26 cellular contexts compared by ENCODE assay signal in the genomic region with DNA sequence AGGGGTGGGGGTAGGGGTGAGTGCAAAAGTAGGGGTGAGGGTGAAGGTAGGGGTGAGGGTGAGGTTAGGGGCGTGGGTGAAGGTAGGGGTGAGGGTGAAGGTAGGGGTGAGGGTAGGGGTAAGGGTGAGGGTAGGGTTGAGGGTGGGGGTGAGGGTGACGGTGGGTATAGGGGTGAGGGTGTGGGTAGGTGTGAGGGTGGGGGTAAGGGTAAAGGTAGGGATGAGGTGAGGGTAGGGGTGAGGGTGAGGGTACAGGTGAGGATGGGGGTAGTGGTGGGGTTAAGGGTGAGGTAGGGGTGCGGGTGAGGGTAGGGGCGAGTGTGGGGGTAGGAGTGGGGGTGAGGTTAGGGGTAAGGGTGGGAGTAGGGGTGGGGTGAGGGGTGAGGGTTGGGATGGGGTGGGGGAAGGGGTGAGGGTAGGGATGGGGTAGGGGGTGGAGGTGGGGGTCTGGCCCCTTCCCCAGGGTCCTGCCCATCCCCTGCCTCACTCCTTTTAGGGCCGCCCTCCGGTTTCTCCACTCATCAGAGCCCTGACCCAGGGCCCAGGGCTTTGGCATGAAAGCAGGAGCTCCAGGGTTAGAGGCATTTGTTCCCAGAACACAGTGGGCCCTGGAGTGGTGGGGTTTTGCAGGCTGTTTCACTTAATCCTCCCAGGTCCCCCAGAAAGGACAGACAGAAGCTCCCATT. TPM values are rescaled to one million over a fixed set of nuclear protein-coding genes. Genes with fewer than 3 reads are reported as not detected.
"Had no signal": no experiment of that assay in that cellular context is flagged by ENCODE, and none has a peak within 500 bp of the region (broad histone marks: within the 10 kb centered on the region; RNA-seq: fewer than 3 reads in every experiment).

No MANE protein-coding gene starts in this region.

- H3K36me3 ChIP-seq: left lung, neural progenitor cell, ovary, suprapubic skin, transverse colon, vagina, WERI-Rb-1 had no signal

- H3K27ac Mint-ChIP-seq: activated naive CD8-positive, alpha-beta T cell treated with anti-CD3 and anti-CD28 coated beads for 36 hours; immature natural killer cell; neural progenitor cell; T-cell had no signal

- H3K4me2 ChIP-seq: neural progenitor cell had no signal

- H3K4me1 Mint-ChIP-seq: activated naive CD8-positive, alpha-beta T cell treated with anti-CD3 and anti-CD28 coated beads for 36 hours; immature natural killer cell; naive thymus-derived CD8-positive, alpha-beta T cell; T-cell had no signal

- H3K27me3 ChIP-seq: ovary, transverse colon, vagina had no signal

- H3K4me3 Mint-ChIP-seq: activated naive CD8-positive, alpha-beta T cell treated with anti-CD3 and anti-CD28 coated beads for 36 hours; immature natural killer cell; naive thymus-derived CD8-positive, alpha-beta T cell; neural progenitor cell; T-cell had no signal

- ATAC-seq: left lung; naive thymus-derived CD8-positive, alpha-beta T cell; psoas muscle; right cardiac atrium; T-cell had no signal

- H3K9me3 ChIP-seq: left lung, ovary, psoas muscle, stomach, suprapubic skin, transverse colon, vagina had no signal

- DNase-seq: activated CD4-positive, CD25-positive, alpha-beta regulatory T cell treated with anti-CD3 and anti-CD28 coated beads, Interleukin-2, amount 50 U/mL, for 72 hours; activated naive CD4-positive, alpha-beta T cell; activated naive CD8-positive, alpha-beta T cell treated with anti-CD3 and anti-CD28 coated beads for 36 hours; activated T-cell treated with anti-CD3 and anti-CD28 coated beads, Interleukin-2, amount 50 U/mL, for 1 hour; amygdala; cerebellar nuclear complex; cortex of kidney; foreskin fibroblast; immature natural killer cell; naive thymus-derived CD8-positive, alpha-beta T cell; psoas muscle; right cardiac atrium; stimulated activated CD4-positive, alpha-beta T cell treated with anti-CD3 and anti-CD28 coated beads, Interleukin-4, amount 100 ng/mL, for 24 hours; T-cell; transverse colon; WERI-Rb-1 had no signal

- H3K36me3 Mint-ChIP-seq: activated naive CD8-positive, alpha-beta T cell treated with anti-CD3 and anti-CD28 coated beads for 36 hours; immature natural killer cell; naive thymus-derived CD8-positive, alpha-beta T cell; T-cell had no signal

- H3K27ac ChIP-seq: left lung, neural progenitor cell, ovary, psoas muscle, stomach, suprapubic skin, transverse colon, vagina, WERI-Rb-1 had no signal

- H3K4me3 ChIP-seq: left lung, lung, neural progenitor cell, ovary, psoas muscle, stomach, suprapubic skin, transverse colon, vagina had no signal

- H3K9me3 Mint-ChIP-seq: activated naive CD8-positive, alpha-beta T cell treated with anti-CD3 and anti-CD28 coated beads for 36 hours; activated T-helper 2 cell treated with anti-CD3 and anti-CD28 coated beads, Interferon-gamma antibody, Interleukin-2, Interleukin-4, amounts not matched to agents 10 μg/mL and 5 μg/mL and 100 μg/mL, durations not matched to agents 14 hours and 24 hours and 36 hours; immature natural killer cell; naive thymus-derived CD8-positive, alpha-beta T cell; neural progenitor cell; T-cell had no signal

- H2AFZ ChIP-seq: neural progenitor cell had no signal

- FAIRE-seq: endometrium, TTC549 had no signal

- H3K4me1 ChIP-seq: left lung, psoas muscle, stomach, transverse colon, vagina had no signal

- H3K27me3 Mint-ChIP-seq: activated naive CD8-positive, alpha-beta T cell treated with anti-CD3 and anti-CD28 coated beads for 36 hours had no signal

RNA-seq across cellular contexts. Expression of gene SNORC, which starts 26.8 kb away (rescaled TPM):
- total RNA-seq: vagina had no signal
- polyA plus RNA-seq: immature natural killer cell; naive thymus-derived CD8-positive, alpha-beta T cell had no signal
